ENCODE assay signal across 20 cellular contexts in genomic region chr11:24373516-24373915, GRCh38.
"Had no signal": no experiment of that assay in that cellular context is flagged by ENCODE, and none has a peak within 500 bp of the region (broad histone marks: within the 10 kb centered on the region; RNA-seq: fewer than 3 reads in every experiment).

No MANE protein-coding gene starts in this region.

- H3K79me2 ChIP-seq: hepatocyte had no signal

- H3K4me2 ChIP-seq: hepatocyte had no signal

- DNase-seq: cortex of kidney; dorsolateral prefrontal cortex; effector CD8-positive, alpha-beta T cell; foreskin fibroblast; head of caudate nucleus; left colon; left ventricle myocardium superior; mesendoderm; naive B cell; nephron progenitor cell; sigmoid colon; stimulated activated CD4-positive, alpha-beta T cell treated with anti-CD3 and anti-CD28 coated beads, Interleukin-12 subunit alpha, Interleukin-12 subunit beta, amount 100 ng/mL, for 4 hours; stimulated activated naive CD4-positive, alpha-beta T cell; stomach had no signal

- H3K27me3 ChIP-seq: dorsolateral prefrontal cortex, esophagus muscularis mucosa, hepatocyte, neutrophil, right atrium auricular region, sigmoid colon, stomach had no signal

- H3K36me3 ChIP-seq: esophagus muscularis mucosa, neutrophil, right atrium auricular region, sigmoid colon, stomach had no signal

- H3K9me3 ChIP-seq: esophagus muscularis mucosa, neutrophil, right atrium auricular region, sigmoid colon, stomach had no signal

- H3K27ac ChIP-seq: dorsolateral prefrontal cortex, esophagus muscularis mucosa, hepatocyte, neutrophil, right atrium auricular region, sigmoid colon, skin epidermis, stomach had no signal

- H2AFZ ChIP-seq: hepatocyte had no signal

- ATAC-seq: left colon, left ventricle myocardium superior had no signal

- H3K4me3 ChIP-seq: dorsolateral prefrontal cortex, esophagus muscularis mucosa, hepatocyte, lung, right atrium auricular region, sigmoid colon, skin epidermis, stomach had no signal

- H3K4me1 ChIP-seq: esophagus muscularis mucosa, right atrium auricular region, sigmoid colon, stomach had no signal
